Comparison of ENCODE assay signal across 8 cellular contexts in genomic region chr4:122152699-122153328, GRCh38. TPM values are rescaled to one million over a fixed set of nuclear protein-coding genes. Genes with fewer than 3 reads are reported as not detected.
A peak's percentile ranks its signal among the peaks of the same experiment; 100 is the strongest.
DNase-seq lines count a peak whose midpoint lies in the region; ATAC-seq lines count a peak whose summit lies in the region.

No MANE protein-coding gene starts in this region.

- H3K9me3 ChIP-seq in SK-N-MC (ENCODE audit: low read depth, low read length) (no peaks in the 10 kb centered on the region), iPS-20b (ENCODE audit: insufficient read depth, low read depth, low read length) (0 out of 2 replicates have a peak, but pooled peaks cover 3% of the 10 kb centered on the region), skeletal muscle satellite cell (replicated peaks; ENCODE audit: low read length) (no peaks in the 10 kb centered on the region)

- peak; percentile 73 for DNase-seq in COR-L47 (lab: John Stamatoyannopoulos, UW)
- no peak for DNase-seq in SK-N-MC (ENCODE audit: low read depth, low spot score)
- DNase-seq in brain pericyte (ENCODE audit: low read depth, low spot score): peak; percentile 38
- no peak for DNase-seq in NCI-H1436 (lab: John Stamatoyannopoulos, UW)

- peak overlapping the region; percentile 67 for H3K9ac ChIP-seq in SK-N-MC (ENCODE audit: insufficient read length)
- peak overlapping the region; percentile 80 for H3K9ac ChIP-seq in iPS-20b (ENCODE audit: low read depth, low read length)
- H3K9ac ChIP-seq in skeletal muscle satellite cell (ENCODE audit: low read depth, low read length): peak overlapping the region; percentile 94

- H3K36me3 ChIP-seq in SK-N-MC (ENCODE audit: insufficient read depth, low read length): peaks cover 13% of the 10 kb centered on the region; the same call in 1 of the 2 replicates
- H3K36me3 ChIP-seq in iPS-20b (ENCODE audit: insufficient read depth, low read depth, low read length): peaks cover 26% of the 10 kb centered on the region
- H3K36me3 ChIP-seq in skeletal muscle satellite cell (ENCODE audit: insufficient read depth, low read length): peaks cover 10% of the 10 kb centered on the region

- H3K4me3 ChIP-seq in SK-N-MC: peak overlapping the region; percentile 76
- peak overlapping the region; percentile 99 for H3K4me3 ChIP-seq in iPS-20b (ENCODE audit: low read length)
- peak overlapping the region; percentile 82 for H3K4me3 ChIP-seq in skeletal muscle satellite cell (ENCODE audit: low read length)

- H3K27ac ChIP-seq in SK-N-MC (no peak overlapping the region), iPS-20b (ENCODE audit: low read length) (peak overlapping the region; percentile 39)

- H3K4me2 ChIP-seq in skeletal muscle satellite cell (ENCODE audit: low read length): peak overlapping the region; percentile 87

- H3K4me1 ChIP-seq in iPS-20b (ENCODE audit: insufficient read depth, low read length): peaks cover 4% of the 10 kb centered on the region
- H3K4me1 ChIP-seq in skeletal muscle satellite cell (ENCODE audit: control insufficient read depth, insufficient read depth, low read length): peaks cover 10% of the 10 kb centered on the region

- no peaks in the 10 kb centered on the region for H3K27me3 ChIP-seq in iPS-20b (ENCODE audit: insufficient read depth, low read length)
- H3K27me3 ChIP-seq in skeletal muscle satellite cell (ENCODE audit: control insufficient read depth, insufficient read depth, low read length): no peaks in the 10 kb centered on the region

- ATAC-seq in GM19463 (IDR thresholded peaks at IDR 0.05; ENCODE audit: unreplicated experiment) (peak; percentile 25), HG03558 (IDR thresholded peaks at IDR 0.05; ENCODE audit: extremely low read depth, unreplicated experiment) (peak; percentile 13)

RNA-seq across cellular contexts. Expression of gene BLTP1, which starts 0.7 kb away (rescaled TPM):
- 37.1 and 48.7 TPM in 2 replicates for total RNA-seq in skeletal muscle satellite cell (2012; rRNA removed)

Comparison
In these comparisons a context has a peak if more than half of its experiments do, and no peak if none do; other contexts are left out.
1. DNase-seq: peak in COR-L47 (single experiment) and brain pericyte (single experiment); none in SK-N-MC (single experiment) and NCI-H1436 (single experiment).
2. Peak in every context shown above with its lines, with median percentiles within 50 percentile points of each other: H3K4me3 ChIP-seq and H3K9ac ChIP-seq.